Comparison of ENCODE assay signal across 9 cellular contexts in the genomic region with DNA sequence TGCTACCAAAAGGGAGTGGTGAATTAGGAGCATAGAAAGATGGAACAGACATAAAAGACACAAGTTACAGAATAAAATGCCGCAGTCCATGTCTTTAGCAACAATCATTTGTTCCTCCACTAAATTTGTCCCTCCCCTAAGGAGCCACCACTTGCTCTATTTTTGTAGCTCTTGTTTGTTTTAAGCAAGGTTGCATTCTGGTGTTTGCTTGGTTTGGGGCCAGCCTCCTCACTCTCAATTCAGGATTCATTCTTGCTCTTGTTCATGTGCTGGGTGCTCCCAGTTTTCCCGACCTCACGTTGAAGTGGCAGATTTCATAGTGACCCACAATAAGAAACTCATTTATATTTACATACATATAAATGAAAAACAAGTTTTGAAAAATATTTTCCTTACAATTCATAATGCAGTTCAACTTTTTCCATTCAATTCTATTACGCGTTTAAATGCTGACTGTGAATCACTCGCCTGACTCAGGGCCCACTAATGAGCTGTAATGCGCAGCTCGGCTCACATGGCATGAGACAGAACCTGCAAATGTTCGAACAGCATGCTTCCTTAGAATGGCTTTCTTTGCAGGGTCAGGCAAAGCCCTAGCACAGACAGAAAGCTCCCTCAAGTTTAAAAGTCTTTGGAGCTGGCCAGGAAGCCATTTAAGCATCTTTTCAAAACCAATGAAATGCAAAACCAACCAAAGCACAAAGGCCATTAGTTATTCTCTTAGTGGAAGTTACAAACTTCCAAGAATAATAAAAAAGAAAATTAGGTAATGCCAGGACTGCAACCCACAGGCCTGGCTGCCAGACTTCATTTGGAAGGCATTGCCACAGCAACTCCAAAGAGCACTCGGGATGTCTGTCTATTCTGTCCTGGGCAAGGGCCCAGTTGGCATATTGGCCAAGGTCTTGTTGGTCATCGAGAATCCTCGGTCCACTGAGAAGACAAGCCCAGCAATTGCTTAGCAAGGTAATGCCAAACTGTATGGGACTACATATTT. TPM values are rescaled to one million over a fixed set of nuclear protein-coding genes. Genes with fewer than 3 reads are reported as not detected.
DNase-seq lines count a peak whose midpoint lies in the region; ATAC-seq and TF ChIP-seq lines count a peak whose summit lies in the region.
"Had no signal": no experiment of that assay in that cellular context is flagged by ENCODE, and none has a peak within 500 bp of the region (broad histone marks: within the 10 kb centered on the region; RNA-seq: fewer than 3 reads in every experiment).

No MANE protein-coding gene starts in this region.

- TF ChIP-seq POLR2A in breast epithelium (IDR thresholded peaks at IDR 0.05), result no peak
- TF ChIP-seq POLR2A in tibial nerve (IDR thresholded peaks at IDR 0.05), result no peak

- H3K27ac ChIP-seq in breast epithelium, result peak overlapping the region; percentile 31 to 71
- peak overlapping the region in 3 of 4 donors; percentile 0 to 80 (median 77) for H3K27ac ChIP-seq in tibial nerve

- TF ChIP-seq EP300 in tibial nerve (IDR thresholded peaks at IDR 0.05), result peak in 1 of 2 donors; percentile 31

- TF ChIP-seq CTCF in breast epithelium (IDR thresholded peaks at IDR 0.05) (no peak), tibial nerve (IDR thresholded peaks at IDR 0.05) (no peak)

- peaks cover 0 to 7% of the 10 kb centered on the region in 2 donors for H3K4me1 ChIP-seq in breast epithelium
- peaks cover 0 to 58% (median 9%) of the 10 kb centered on the region in 4 donors for H3K4me1 ChIP-seq in tibial nerve

- ATAC-seq in Right ventricle myocardium inferior, result peak; percentile 62
- ATAC-seq in GM21367 (IDR thresholded peaks at IDR 0.05; ENCODE audit: unreplicated experiment), result no peak
- no peak for ATAC-seq in HG02610 (IDR thresholded peaks at IDR 0.05; ENCODE audit: unreplicated experiment)

- WGBS in tibial nerve, 2 donors, result 38 to 39% methylated on average over 12 of the region's 12 CpGs

- intact Hi-C loops in Right ventricle myocardium inferior (cut with DNase I), result no loop called here
- intact Hi-C loops in cardiac septum (cut with DNase I), result loop anchor here (2.0 kb wide), 1 partner anchor 42 kb away; a partner anchor contains a TSS
- intact Hi-C loops in breast epithelium (cut with DNase I; ENCODE audit: low total_unique reads), result no loop called here

- H3K36me3 ChIP-seq in breast epithelium, result no peaks in the 10 kb centered on the region
- no peaks in the 10 kb centered on the region for H3K36me3 ChIP-seq in tibial nerve

- no peaks in the 10 kb centered on the region for H3K9me3 ChIP-seq in breast epithelium
- no peaks in the 10 kb centered on the region for H3K9me3 ChIP-seq in tibial nerve

- DNase-seq in Right ventricle myocardium inferior (ENCODE audit: missing footprints), result no peak
- DNase-seq in cardiac septum (ENCODE audit: low spot score), result no peak
- peak in 1 of 2 donors; percentile 76 for DNase-seq in breast epithelium (ENCODE audit: low spot score in 2 of 2)
- DNase-seq in iPS-NIHi7 (ENCODE audit: extremely low spot score), result peak; percentile 46
- DNase-seq in tibial nerve (ENCODE audit: low spot score in 2 of 2), result peak in 1 of 2 donors; percentile 40
- DNase-seq in activated T-cell treated with anti-CD3 and anti-CD28 coated beads for 4 hours, result no peak
- DNase-seq: T-helper 9 cell had no signal

- H3K4me3 ChIP-seq in breast epithelium, result no peak overlapping the region
- H3K4me3 ChIP-seq in tibial nerve, result no peak overlapping the region

- H3K27me3 ChIP-seq in breast epithelium, result no peaks in the 10 kb centered on the region
- no peaks in the 10 kb centered on the region for H3K27me3 ChIP-seq in tibial nerve

RNA-seq across cellular contexts. Expression of a gene that starts 41.7 kb away (rescaled TPM):
- total RNA-seq in Right ventricle myocardium inferior (197 TPM), cardiac septum (105 TPM), breast epithelium (10 to 100 TPM; 27.1 to 51.5 (median 37.7) TPM), tibial nerve (10 to 100 TPM; 57.5 to 90.9 (median 77.0) TPM)
